Comparison of ENCODE assay signal across 14 cellular contexts in the genomic region with DNA sequence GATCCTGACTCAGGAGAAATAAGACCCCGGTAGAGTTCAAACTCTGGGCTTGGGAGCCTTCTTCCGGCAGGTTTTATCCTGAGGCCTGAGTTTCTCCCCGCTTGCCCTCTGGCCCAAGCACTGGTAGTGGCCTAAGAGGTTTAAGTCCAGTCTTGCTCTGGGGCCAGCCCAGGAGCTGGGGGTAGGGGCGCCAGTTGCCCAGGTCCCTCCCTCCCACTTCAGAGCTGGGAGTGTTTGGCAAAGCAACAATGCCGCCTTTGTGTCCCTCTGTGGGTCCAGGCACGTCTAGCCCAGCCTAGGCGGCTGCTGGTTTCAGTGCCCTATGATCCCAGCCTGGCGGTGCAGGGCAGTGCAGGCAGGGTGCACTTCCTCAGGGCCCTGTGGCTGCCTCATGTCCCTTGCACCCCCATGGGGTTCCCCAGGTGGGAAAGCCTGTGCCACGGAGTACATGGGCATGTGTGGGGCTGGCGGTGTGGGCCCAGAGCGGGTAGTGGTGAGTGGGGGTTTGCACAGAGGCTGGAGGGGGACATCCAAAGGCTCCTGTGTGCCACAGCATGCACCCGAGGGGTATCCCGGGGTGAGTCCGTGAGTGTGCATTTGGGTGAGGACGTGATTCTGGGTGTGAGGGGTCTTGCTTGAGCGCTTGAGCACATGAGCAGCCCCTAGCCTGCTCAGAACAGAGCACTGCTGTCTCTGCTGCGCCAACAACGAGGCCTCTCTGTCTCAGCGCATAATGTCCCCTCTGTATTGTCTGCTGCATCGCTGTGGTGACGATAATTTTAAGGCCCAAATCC.
A peak's percentile ranks its signal among the peaks of the same experiment; 100 is the strongest.
DNase-seq lines count a peak whose midpoint lies in the region; ATAC-seq and TF ChIP-seq lines count a peak whose summit lies in the region.
"Had no signal": no experiment of that assay in that cellular context is flagged by ENCODE, and none has a peak within 500 bp of the region (broad histone marks: within the 10 kb centered on the region; RNA-seq: fewer than 3 reads in every experiment).

No MANE protein-coding gene starts in this region.

- H3K4me1 ChIP-seq in NT2/D1 (ENCODE audit: insufficient read depth, insufficient read length) (peaks cover 3% of the 10 kb centered on the region), ectodermal cell (ENCODE audit: control insufficient read depth, insufficient read depth, low read length) (peaks cover 7% of the 10 kb centered on the region), mucosa of descending colon (ENCODE audit: low read depth) (no peaks in the 10 kb centered on the region), testis (peaks cover 4% of the 10 kb centered on the region)
- H3K4me1 ChIP-seq: adrenal gland, esophagus squamous epithelium, lower lobe of right lung, spleen had no signal

- H3K27me3 ChIP-seq in NT2/D1 (ENCODE audit: insufficient read depth, insufficient read length) (no peaks in the 10 kb centered on the region), ectodermal cell (ENCODE audit: control insufficient read depth, insufficient read depth, low read length, poor library complexity, severe bottlenecking) (no peaks in the 10 kb centered on the region), testis (no peaks in the 10 kb centered on the region)
- H3K27me3 ChIP-seq: adrenal gland, esophagus squamous epithelium, spleen had no signal

- H3K27me3 Mint-ChIP-seq in activated T-cell treated with anti-CD3 and anti-CD28 coated beads, Interleukin-2, amount 50 U/mL, for 72 hours (ENCODE audit: low read depth), result no peaks in the 10 kb centered on the region

- DNase-seq in NT2/D1 (ENCODE audit: low read depth, low spot score), result no peak
- DNase-seq in mucosa of descending colon, result peak; percentile 46 to 65 (median 63)
- DNase-seq in testis, result peak; percentile 80
- DNase-seq in activated T-cell treated with anti-CD3 and anti-CD28 coated beads, Interleukin-2, amount 50 U/mL, for 72 hours, result no peak
- DNase-seq in erythroblast (lab: John Stamatoyannopoulos, UW), result no peak
- DNase-seq in NCI-H446 (lab: John Stamatoyannopoulos, UW), result no peak
- DNase-seq: adrenal gland, esophagus squamous epithelium, lower lobe of right lung, NCI-H82, spleen, T-helper 2 cell had no signal

- peak overlapping the region; percentile 47 for H3K9ac ChIP-seq in NT2/D1 (ENCODE audit: insufficient read length, low read depth)

- WGBS in ectodermal cell, 2 experiments, result 80 to 81% methylated on average over 21 of the region's 21 CpGs
- 83 to 85% methylated on average over 10 to 21 of the region's 21 CpGs for WGBS in testis, 2 donors

- H3K4me1 Mint-ChIP-seq in activated T-cell treated with anti-CD3 and anti-CD28 coated beads, Interleukin-2, amount 50 U/mL, for 72 hours (ENCODE audit: low read depth), result no peaks in the 10 kb centered on the region

- no peak overlapping the region for H3K27ac Mint-ChIP-seq in activated T-cell treated with anti-CD3 and anti-CD28 coated beads, Interleukin-2, amount 50 U/mL, for 72 hours

- no peaks in the 10 kb centered on the region for H3K36me3 Mint-ChIP-seq in activated T-cell treated with anti-CD3 and anti-CD28 coated beads, Interleukin-2, amount 50 U/mL, for 72 hours (ENCODE audit: insufficient read depth in 2 of 2)

- no peaks in the 10 kb centered on the region for H3K9me3 Mint-ChIP-seq in activated T-cell treated with anti-CD3 and anti-CD28 coated beads, Interleukin-2, amount 50 U/mL, for 72 hours

- TF ChIP-seq POLR2A in testis (IDR thresholded peaks at IDR 0.05) (no peak), erythroblast (IDR thresholded peaks at IDR 0.05; ENCODE audit: low read length) (no peak)

- H3K9me3 ChIP-seq in NT2/D1 (ENCODE audit: insufficient read depth, low read length), result no peaks in the 10 kb centered on the region
- H3K9me3 ChIP-seq in ectodermal cell (ENCODE audit: control insufficient read depth, low read length), result no peaks in the 10 kb centered on the region
- H3K9me3 ChIP-seq in mucosa of descending colon, result no peaks in the 10 kb centered on the region
- H3K9me3 ChIP-seq in testis, result no peaks in the 10 kb centered on the region
- H3K9me3 ChIP-seq: adrenal gland, esophagus squamous epithelium, lower lobe of right lung, spleen had no signal

- no peak for TF ChIP-seq CTCF in mucosa of descending colon (IDR thresholded peaks at IDR 0.05)
- no peak for TF ChIP-seq CTCF in testis (IDR thresholded peaks at IDR 0.05)

- H3K4me3 Mint-ChIP-seq in activated T-cell treated with anti-CD3 and anti-CD28 coated beads, Interleukin-2, amount 50 U/mL, for 72 hours, result no peak overlapping the region

- H3K36me3 ChIP-seq in NT2/D1 (ENCODE audit: insufficient read depth, insufficient read length, low read length) (no peaks in the 10 kb centered on the region), ectodermal cell (ENCODE audit: control insufficient read depth, insufficient read depth, low read length) (no peaks in the 10 kb centered on the region), mucosa of descending colon (ENCODE audit: low read depth) (no peaks in the 10 kb centered on the region), testis (ENCODE audit: low read depth, missing control alignments) (no peaks in the 10 kb centered on the region)
- H3K36me3 ChIP-seq: adrenal gland, esophagus squamous epithelium, lower lobe of right lung, spleen had no signal

- no peak overlapping the region for H3K4me3 ChIP-seq in NT2/D1 (ENCODE audit: insufficient read length, low read depth)
- H3K4me3 ChIP-seq in ectodermal cell (ENCODE audit: insufficient read depth, low read depth, low read length), result no peak overlapping the region
- no peak overlapping the region for H3K4me3 ChIP-seq in mucosa of descending colon
- H3K4me3 ChIP-seq in testis, result no peak overlapping the region
- H3K4me3 ChIP-seq: adrenal gland, esophagus squamous epithelium, lower lobe of right lung, spleen had no signal

- intact Hi-C loops in mucosa of descending colon (cut with DNase I, micrococcal nuclease), result no loop called here
- intact Hi-C loops in testis (cut with DNase I; ENCODE audit: low total_unique reads), result no loop called here

- ATAC-seq in mucosa of descending colon (peak; percentile 94), HG03439 (IDR thresholded peaks at IDR 0.05; ENCODE audit: unreplicated experiment) (no peak)
- no peak for ATAC-seq in activated T-cell treated with anti-CD3 and anti-CD28 coated beads, Interleukin-2, amount 50 U/mL, for 72 hours (replicated peaks in 1 of 2)

- peak overlapping the region; percentile 84 for H3K27ac ChIP-seq in ectodermal cell (ENCODE audit: insufficient read depth, low read depth, low read length, poor library complexity, severe bottlenecking)
- H3K27ac ChIP-seq in testis, result no peak overlapping the region
- H3K27ac ChIP-seq: adrenal gland, esophagus squamous epithelium, lower lobe of right lung, spleen had no signal

Comparison
In these comparisons a context has a peak if more than half of its experiments do, and no peak if none do; other contexts are left out.
1. DNase-seq: peak in mucosa of descending colon (3 of 3) and testis (single experiment); none in NT2/D1 (single experiment), activated T-cell treated with anti-CD3 and anti-CD28 coated beads, Interleukin-2, amount 50 U/mL, for 72 hours (0 of 2), erythroblast (0 of 2) and NCI-H446 (0 of 2).